Comparison of ENCODE assay signal across 13 cellular contexts in the genomic region with DNA sequence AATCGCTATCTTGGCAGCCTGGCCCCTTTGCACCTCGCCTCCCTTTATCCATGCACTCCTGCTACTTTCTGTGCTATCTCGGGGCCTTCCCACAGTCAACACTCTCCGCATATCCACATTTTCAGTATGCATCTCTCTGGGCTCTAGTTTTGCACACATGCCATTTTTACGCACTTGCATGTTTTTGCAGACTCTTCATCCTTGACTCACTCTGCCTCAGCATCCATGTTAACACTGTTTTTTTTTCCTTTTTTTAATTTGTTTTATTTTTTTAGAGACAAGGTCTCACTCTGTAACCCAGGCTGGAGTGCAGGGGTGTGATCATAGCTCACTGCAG. TPM values are rescaled to one million over a fixed set of nuclear protein-coding genes. Genes with fewer than 3 reads are reported as not detected.
A peak's percentile ranks its signal among the peaks of the same experiment; 100 is the strongest.
DNase-seq lines count a peak whose midpoint lies in the region; ATAC-seq and TF ChIP-seq lines count a peak whose summit lies in the region.
"Had no signal": no experiment of that assay in that cellular context is flagged by ENCODE, and none has a peak within 500 bp of the region (broad histone marks: within the 10 kb centered on the region; RNA-seq: fewer than 3 reads in every experiment).

No MANE protein-coding gene starts in this region.

- TF ChIP-seq CTCF in cardiac muscle cell (IDR thresholded peaks at IDR 0.05; ENCODE audit: low read depth, low read length) = no peak
- no peak for TF ChIP-seq CTCF in colonic mucosa (IDR thresholded peaks at IDR 0.05)
- no peak for TF ChIP-seq CTCF in type B pancreatic cell (conservative IDR thresholded peaks at IDR 0.05)

- CTCF ChIA-PET in naive thymus-derived CD4-positive, alpha-beta T cell (lab: Charles Lee) = no interaction called here

- intact Hi-C loops in Right ventricle myocardium inferior (cut with DNase I) = no loop called here
- intact Hi-C loops in colonic mucosa (cut with DNase I) = no loop called here
- intact Hi-C loops in naive thymus-derived CD4-positive, alpha-beta T cell (cut with micrococcal nuclease) = no loop called here

- no peaks in the 10 kb centered on the region for H3K27me3 ChIP-seq in cardiac muscle cell
- H3K27me3 ChIP-seq in colonic mucosa = no peaks in the 10 kb centered on the region
- no peaks in the 10 kb centered on the region for H3K27me3 ChIP-seq in naive thymus-derived CD4-positive, alpha-beta T cell (ENCODE audit: control insufficient read depth in 2 of 2, insufficient read depth in 2 of 2, low read length in 2 of 2)
- H3K27me3 ChIP-seq: BLaER1 had no signal

- peaks cover 21 to 35% (median 29%) of the 10 kb centered on the region in 7 donors for H3K4me1 Mint-ChIP-seq in naive thymus-derived CD4-positive, alpha-beta T cell
- H3K4me1 Mint-ChIP-seq in type B pancreatic cell (ENCODE audit: unreplicated experiment) = peaks cover 37% of the 10 kb centered on the region

- H3K27ac ChIP-seq in cardiac muscle cell = peak overlapping the region; percentile 60
- peak overlapping the region; percentile 8 for H3K27ac ChIP-seq in colonic mucosa
- H3K27ac ChIP-seq in naive thymus-derived CD4-positive, alpha-beta T cell (ENCODE audit: low read depth, low read length) = no peak overlapping the region
- H3K27ac ChIP-seq: BLaER1 had no signal

- peak overlapping the region in 6 of 10 donors; percentile 4 to 60 (median 34) for H3K4me3 Mint-ChIP-seq in naive thymus-derived CD4-positive, alpha-beta T cell
- peak overlapping the region; percentile 77 for H3K4me3 Mint-ChIP-seq in type B pancreatic cell

- H3K9me3 Mint-ChIP-seq in naive thymus-derived CD4-positive, alpha-beta T cell = no peaks in the 10 kb centered on the region
- no peaks in the 10 kb centered on the region for H3K9me3 Mint-ChIP-seq in type B pancreatic cell

- H3K36me3 Mint-ChIP-seq in naive thymus-derived CD4-positive, alpha-beta T cell = peaks cover 0 to 2% (median 0%) of the 10 kb centered on the region in 5 donors
- no peaks in the 10 kb centered on the region for H3K36me3 Mint-ChIP-seq in type B pancreatic cell

- H3K4me1 ChIP-seq in cardiac muscle cell (ENCODE audit: low read depth) (peaks cover 26% of the 10 kb centered on the region), colonic mucosa (peaks cover 15% of the 10 kb centered on the region)
- peaks cover 17 to 19% of the 10 kb centered on the region in 2 donors for H3K4me1 ChIP-seq in naive thymus-derived CD4-positive, alpha-beta T cell (ENCODE audit: control insufficient read depth in 2 of 2, insufficient read depth in 2 of 2, low read length in 2 of 2)

- no peaks in the 10 kb centered on the region for H3K9me3 ChIP-seq in cardiac muscle cell (ENCODE audit: low read depth)
- no peaks in the 10 kb centered on the region for H3K9me3 ChIP-seq in colonic mucosa
- no peaks in the 10 kb centered on the region for H3K9me3 ChIP-seq in naive thymus-derived CD4-positive, alpha-beta T cell (ENCODE audit: control insufficient read depth in 2 of 3, low read length in 3 of 3)
- H3K9me3 ChIP-seq: BLaER1 had no signal

- POLR2A ChIA-PET in naive thymus-derived CD4-positive, alpha-beta T cell (lab: Charles Lee) = no interaction called here

- H3K36me3 ChIP-seq in cardiac muscle cell (no peaks in the 10 kb centered on the region), colonic mucosa (no peaks in the 10 kb centered on the region)
- peaks cover 0 to 4% (median 0%) of the 10 kb centered on the region in 3 experiments for H3K36me3 ChIP-seq in naive thymus-derived CD4-positive, alpha-beta T cell (ENCODE audit: control insufficient read depth in 2 of 3, insufficient read depth in 3 of 3, low read length in 3 of 3)
- H3K36me3 ChIP-seq: BLaER1 had no signal

- ATAC-seq in Right ventricle myocardium inferior (no peak), HG02852 (IDR thresholded peaks at IDR 0.05; ENCODE audit: unreplicated experiment) (no peak)
- ATAC-seq in naive thymus-derived CD4-positive, alpha-beta T cell = no peak
- ATAC-seq: activated CD4-positive, CD25-positive, alpha-beta regulatory T cell treated with anti-CD3 and anti-CD28 coated beads, Interleukin-2, amount 50 U/mL, for 24 hours had no signal

- H3K4me3 ChIP-seq in cardiac muscle cell (no peak overlapping the region), colonic mucosa (no peak overlapping the region)
- H3K4me3 ChIP-seq in naive thymus-derived CD4-positive, alpha-beta T cell (ENCODE audit: low read length) = no peak overlapping the region
- H3K4me3 ChIP-seq: BLaER1 had no signal

- H3K27me3 Mint-ChIP-seq in naive thymus-derived CD4-positive, alpha-beta T cell = no peaks in the 10 kb centered on the region
- H3K27me3 Mint-ChIP-seq in type B pancreatic cell = no peaks in the 10 kb centered on the region

- H3K9ac ChIP-seq in colonic mucosa (ENCODE audit: low read depth in 2 of 2, low read length in 2 of 2) = peak overlapping the region in 1 of 2 donors; percentile 40
- H3K9ac ChIP-seq: BLaER1 had no signal

- DNase-seq in cardiac muscle cell (ENCODE audit: low read depth in 1 of 2, low spot score in 1 of 2) (no peak), Right ventricle myocardium inferior (ENCODE audit: missing footprints) (no peak), colonic mucosa (no peak), type B pancreatic cell (ENCODE audit: extremely low spot score, unreplicated experiment) (no peak), amygdala (lab: John Stamatoyannopoulos, UW) (no peak), DMS 273 treated with DMSO at 0.1 percent for 48 hours (lab: John Stamatoyannopoulos, UW) (no peak)
- no peak for DNase-seq in naive thymus-derived CD4-positive, alpha-beta T cell
- DNase-seq: activated naive CD4-positive, alpha-beta T cell treated with Interleukin-2 at 50 U/mL for 16 hours; NCI-H1436 had no signal

- peak overlapping the region in 4 of 9 donors; percentile 32 to 82 (median 64) for H3K27ac Mint-ChIP-seq in naive thymus-derived CD4-positive, alpha-beta T cell
- peak overlapping the region; percentile 20 for H3K27ac Mint-ChIP-seq in type B pancreatic cell

RNA-seq across cellular contexts. Expression of gene MAMSTR, which starts 2.5 kb away (rescaled TPM):
- 3.5 and 4.7 TPM in 2 replicates for total RNA-seq in cardiac muscle cell
- 6.1 and 6.3 TPM in 2 replicates for polyA plus RNA-seq in cardiac muscle cell
- 4.2 TPM for total RNA-seq in Right ventricle myocardium inferior
- total RNA-seq in colonic mucosa = 1 to 10 TPM in 1 of 2 donors, under 1 TPM in 1; 0.35 to 1.2 TPM
- total RNA-seq in naive thymus-derived CD4-positive, alpha-beta T cell = 1 to 10 TPM in 3 of 5 experiments, under 1 TPM in 2; 0.80 to 2.1 (median 1.3) TPM
- under 1 TPM; 0.25 to 0.87 TPM for polyA plus RNA-seq in naive thymus-derived CD4-positive, alpha-beta T cell
- total RNA-seq in type B pancreatic cell (ENCODE audit: low replicate concordance) = 2.0 and 3.6 TPM in 2 replicates

RNA-seq across cellular contexts. Expression of gene FUT2, which starts 21.3 kb away (rescaled TPM):
- total RNA-seq in cardiac muscle cell (not detected in 2 replicates), Right ventricle myocardium inferior (not detected), colonic mucosa (100 to 1,000 TPM; 125 to 141 TPM), type B pancreatic cell (ENCODE audit: low replicate concordance) (9.0 and 13.3 TPM in 2 replicates)
- polyA plus RNA-seq in cardiac muscle cell = 0.11 and 0.55 TPM in 2 replicates
- not detected for total RNA-seq in naive thymus-derived CD4-positive, alpha-beta T cell
- under 1 TPM; 0.09 to 0.78 TPM for polyA plus RNA-seq in naive thymus-derived CD4-positive, alpha-beta T cell
- total RNA-seq: myocyte had no signal

RNA-seq across cellular contexts. Expression of gene RASIP1, which starts 23.4 kb away (rescaled TPM):
- total RNA-seq in cardiac muscle cell (3.2 and 5.5 TPM in 2 replicates), Right ventricle myocardium inferior (15.3 TPM), colonic mucosa (1 to 10 TPM; 2.2 to 4.8 TPM), type B pancreatic cell (ENCODE audit: low replicate concordance) (1.9 and 4.6 TPM in 2 replicates)
- polyA plus RNA-seq in cardiac muscle cell = 1.5 and 2.9 TPM in 2 replicates
- total RNA-seq in naive thymus-derived CD4-positive, alpha-beta T cell = under 1 TPM in 2 of 5 experiments, not detected in 3; 0.12 to 0.21 TPM
- polyA plus RNA-seq in naive thymus-derived CD4-positive, alpha-beta T cell = under 1 TPM; 0.12 to 0.65 TPM

RNA-seq across cellular contexts. Expression of gene IZUMO1, which starts 29.7 kb away (rescaled TPM):
- total RNA-seq in cardiac muscle cell (not detected in 2 replicates), Right ventricle myocardium inferior (0.49 TPM), colonic mucosa (not detected), type B pancreatic cell (ENCODE audit: low replicate concordance) (2.2 and 4.8 TPM in 2 replicates)
- polyA plus RNA-seq in cardiac muscle cell = 0.94 TPM in 1 of 2 replicates, not detected in the other
- total RNA-seq in naive thymus-derived CD4-positive, alpha-beta T cell = not detected
- polyA plus RNA-seq in naive thymus-derived CD4-positive, alpha-beta T cell = not detected

RNA-seq across cellular contexts. Expression of gene FUT1, which starts 35.4 kb away (rescaled TPM):
- total RNA-seq in cardiac muscle cell (0.14 and 0.21 TPM in 2 replicates), Right ventricle myocardium inferior (2.1 TPM), colonic mucosa (under 1 TPM; 0.59 to 0.80 TPM), type B pancreatic cell (ENCODE audit: low replicate concordance) (11.2 and 15.0 TPM in 2 replicates)
- polyA plus RNA-seq in cardiac muscle cell = not detected in 2 replicates
- total RNA-seq in naive thymus-derived CD4-positive, alpha-beta T cell = under 1 TPM in 1 of 5 experiments, not detected in 4; 0.17 TPM
- not detected for polyA plus RNA-seq in naive thymus-derived CD4-positive, alpha-beta T cell
